Comparison of ENCODE assay signal across 10 cellular contexts in the genomic region with DNA sequence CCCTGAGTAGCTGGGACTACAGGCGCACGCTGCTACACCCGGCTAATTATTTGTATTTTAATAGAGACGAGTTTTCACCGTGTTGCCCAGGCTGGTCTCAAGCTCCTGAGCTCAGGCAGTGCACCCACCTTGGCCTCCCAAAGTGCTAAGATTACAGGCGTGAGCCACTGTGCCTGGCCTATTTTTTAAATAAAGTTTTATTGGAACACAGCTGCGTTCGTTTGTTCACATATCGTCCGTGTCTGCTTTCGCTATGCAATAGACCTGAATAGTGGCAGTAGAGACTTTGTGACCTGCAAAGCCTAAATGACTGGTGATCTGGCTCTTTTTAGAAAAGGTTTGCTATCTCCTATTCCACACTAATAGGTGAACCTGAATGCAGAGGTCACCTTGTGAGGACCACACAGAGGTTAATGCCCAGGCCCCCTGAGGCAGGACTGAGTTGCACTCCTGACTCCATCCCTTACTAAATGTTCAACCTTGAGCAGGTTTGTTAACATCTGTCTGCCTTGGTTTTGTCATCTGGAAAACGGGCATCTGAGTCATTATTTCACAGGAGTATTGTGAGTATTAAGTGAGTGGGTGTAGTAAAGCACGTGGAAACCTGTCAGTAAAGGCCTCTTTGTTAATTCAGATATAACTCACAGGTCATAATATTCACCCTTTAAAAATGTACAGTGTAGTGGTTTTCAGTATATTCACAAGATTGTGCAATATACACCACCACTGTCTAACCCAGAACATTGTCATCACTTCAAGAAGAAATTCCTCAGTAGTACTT.
DNase-seq lines count a peak whose midpoint lies in the region; ATAC-seq and TF ChIP-seq lines count a peak whose summit lies in the region.
"Had no signal": no experiment of that assay in that cellular context is flagged by ENCODE, and none has a peak within 500 bp of the region (broad histone marks: within the 10 kb centered on the region; RNA-seq: fewer than 3 reads in every experiment).

No MANE protein-coding gene starts in this region.

- peak overlapping the region; percentile 66 for H3K27ac Mint-ChIP-seq in natural killer cell treated with Interleukin-12 subunit alpha and Interleukin-12 subunit beta and Interleukin-15 and Interleukin-18, amount 100 ng/mL, for 72 hours
- no peak overlapping the region for H3K27ac Mint-ChIP-seq in natural killer cell
- H3K27ac Mint-ChIP-seq in activated naive CD8-positive, alpha-beta T cell, result peak overlapping the region; percentile 42

- H3K4me1 ChIP-seq in right atrium auricular region, result no peaks in the 10 kb centered on the region
- H3K4me1 ChIP-seq: SJCRH30 had no signal

- peak; percentile 78 to 80 for ATAC-seq in natural killer cell treated with Interleukin-12 subunit alpha and Interleukin-12 subunit beta and Interleukin-15 and Interleukin-18, amount 100 ng/mL, for 72 hours
- ATAC-seq in natural killer cell (no peak), GM18511 (IDR thresholded peaks at IDR 0.05; ENCODE audit: unreplicated experiment) (no peak)

- H3K4me1 Mint-ChIP-seq in natural killer cell treated with Interleukin-12 subunit alpha and Interleukin-12 subunit beta and Interleukin-15 and Interleukin-18, amount 100 ng/mL, for 72 hours (ENCODE audit: low read depth in 2 of 2), result peaks cover 43 to 50% of the 10 kb centered on the region in 2 donors
- peaks cover 39 to 41% of the 10 kb centered on the region in 2 donors for H3K4me1 Mint-ChIP-seq in natural killer cell
- peaks cover 50% of the 10 kb centered on the region for H3K4me1 Mint-ChIP-seq in activated naive CD8-positive, alpha-beta T cell (ENCODE audit: low read depth)

- peaks cover 7% of the 10 kb centered on the region for H3K36me3 Mint-ChIP-seq in natural killer cell treated with Interleukin-12 subunit alpha and Interleukin-12 subunit beta and Interleukin-15 and Interleukin-18, amount 100 ng/mL, for 72 hours
- H3K36me3 Mint-ChIP-seq in natural killer cell, result no peaks in the 10 kb centered on the region
- H3K36me3 Mint-ChIP-seq in activated naive CD8-positive, alpha-beta T cell, result peaks cover 10% of the 10 kb centered on the region

- H3K27ac ChIP-seq in right atrium auricular region, result no peak overlapping the region
- H3K27ac ChIP-seq: SJCRH30 had no signal

- H3K4me3 Mint-ChIP-seq in natural killer cell treated with Interleukin-12 subunit alpha and Interleukin-12 subunit beta and Interleukin-15 and Interleukin-18, amount 100 ng/mL, for 72 hours, result peak overlapping the region; percentile 51
- no peak overlapping the region for H3K4me3 Mint-ChIP-seq in natural killer cell
- H3K4me3 Mint-ChIP-seq in activated naive CD8-positive, alpha-beta T cell, result no peak overlapping the region

- no peaks in the 10 kb centered on the region for H3K27me3 ChIP-seq in right atrium auricular region
- H3K27me3 ChIP-seq: SJCRH30 had no signal

- H3K9me3 Mint-ChIP-seq in natural killer cell treated with Interleukin-12 subunit alpha and Interleukin-12 subunit beta and Interleukin-15 and Interleukin-18, amount 100 ng/mL, for 72 hours, result peaks cover 3% of the 10 kb centered on the region
- peaks cover 0 to 4% of the 10 kb centered on the region in 2 donors for H3K9me3 Mint-ChIP-seq in natural killer cell
- no peaks in the 10 kb centered on the region for H3K9me3 Mint-ChIP-seq in activated naive CD8-positive, alpha-beta T cell (ENCODE audit: low read depth)

- no peak for DNase-seq in natural killer cell treated with Interleukin-12 subunit alpha and Interleukin-12 subunit beta and Interleukin-15 and Interleukin-18, amount 100 ng/mL, for 72 hours (ENCODE audit: low spot score)
- DNase-seq in natural killer cell (no peak), glomerular visceral epithelial cell (ENCODE audit: extremely low spot score) (peak; percentile 30), right atrium auricular region (ENCODE audit: low spot score) (no peak), SHP77 (lab: John Stamatoyannopoulos, UW) (no peak), UCSD-AML1 (lab: John Stamatoyannopoulos, UW; ENCODE audit: unreplicated experiment) (no peak)
- DNase-seq: NCI-H2107, SJCRH30 had no signal

- TF ChIP-seq CTCF in natural killer cell (IDR thresholded peaks at IDR 0.05), result no peak
- no peak for TF ChIP-seq CTCF in right atrium auricular region (IDR thresholded peaks at IDR 0.05)

- H3K36me3 ChIP-seq in right atrium auricular region, result no peaks in the 10 kb centered on the region

- H3K27me3 Mint-ChIP-seq in natural killer cell treated with Interleukin-12 subunit alpha and Interleukin-12 subunit beta and Interleukin-15 and Interleukin-18, amount 100 ng/mL, for 72 hours, result no peaks in the 10 kb centered on the region
- H3K27me3 Mint-ChIP-seq in natural killer cell (ENCODE audit: low read depth in 2 of 2), result no peaks in the 10 kb centered on the region
- no peaks in the 10 kb centered on the region for H3K27me3 Mint-ChIP-seq in activated naive CD8-positive, alpha-beta T cell

- intact Hi-C loops in natural killer cell (cut with micrococcal nuclease), result no loop called here

- peaks cover 0 to 8% of the 10 kb centered on the region in 2 donors for H3K9me3 ChIP-seq in right atrium auricular region
- H3K9me3 ChIP-seq: SJCRH30 had no signal

- H3K4me3 ChIP-seq in right atrium auricular region, result no peak overlapping the region
- H3K4me3 ChIP-seq: SJCRH30 had no signal

Comparison
In these comparisons a context has a peak if more than half of its experiments do, and no peak if none do; other contexts are left out.
1. ATAC-seq: peak in natural killer cell treated with Interleukin-12 subunit alpha and Interleukin-12 subunit beta and Interleukin-15 and Interleukin-18, amount 100 ng/mL, for 72 hours (2 of 2); none in natural killer cell (0 of 3) and GM18511 (single experiment).
2. H3K27ac Mint-ChIP-seq: peak in natural killer cell treated with Interleukin-12 subunit alpha and Interleukin-12 subunit beta and Interleukin-15 and Interleukin-18, amount 100 ng/mL, for 72 hours (2 of 2) and activated naive CD8-positive, alpha-beta T cell (single experiment); none in natural killer cell (0 of 2).